1 cellular context compared by ENCODE assay signal in the genomic region with DNA sequence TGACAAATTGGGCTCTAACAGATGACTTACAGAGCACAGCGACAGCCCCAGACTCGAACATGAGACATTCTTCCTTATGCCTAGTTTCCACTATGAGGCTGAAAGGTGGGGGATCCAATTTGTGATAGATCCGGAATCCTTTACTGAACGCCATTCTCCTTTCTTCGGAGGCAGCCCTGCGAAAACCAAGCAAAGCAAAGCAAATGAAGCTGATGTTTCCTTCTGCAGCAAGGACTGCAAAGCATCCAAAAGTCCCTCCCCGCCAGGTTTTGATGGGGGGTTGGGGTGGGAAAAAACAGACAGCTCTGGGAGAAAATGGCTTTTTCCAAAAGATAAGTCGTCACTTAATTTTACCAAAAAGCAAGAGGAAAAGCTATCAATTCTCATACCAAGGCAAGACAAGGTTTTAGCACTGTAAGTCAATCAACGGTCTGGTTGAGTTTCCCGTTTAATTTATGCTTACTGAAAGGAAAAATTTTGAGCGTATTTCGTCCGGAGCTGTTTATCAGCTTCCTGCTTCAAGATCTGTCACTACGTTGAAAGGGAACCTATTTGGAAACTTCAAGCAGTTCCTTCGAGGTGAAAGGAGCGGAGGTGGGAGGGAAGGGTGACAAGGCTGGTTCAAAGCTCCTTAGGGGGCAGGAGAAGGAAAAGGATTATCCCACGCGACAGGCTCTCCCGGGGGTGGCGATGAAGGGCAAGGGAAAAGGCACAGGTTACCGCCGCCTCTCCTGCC.
TF ChIP-seq lines count a peak whose summit lies in the region.

No MANE protein-coding gene starts in this region.

TF ChIP-seq in H1, 55 proteins besides CTCF, POLR2A, EP300 and RAD21:
- TF ChIP-seq POLR2AphosphoS5 (IDR thresholded peaks at IDR 0.05; ENCODE audit: low read depth, low read length): no peak
- TF ChIP-seq SIX5 (IDR thresholded peaks at IDR 0.05; ENCODE audit: low read depth, low read length): no peak
- TF ChIP-seq, protein P1, sequence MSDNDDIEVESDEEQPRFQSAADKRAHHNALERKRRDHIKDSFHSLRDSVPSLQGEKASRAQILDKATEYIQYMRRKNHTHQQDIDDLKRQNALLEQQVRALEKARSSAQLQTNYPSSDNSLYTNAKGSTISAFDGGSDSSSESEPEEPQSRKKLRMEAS (IDR thresholded peaks at IDR 0.05): no peak
- peak in 1 of 2 experiments; percentile 21; a peak in 1 of 4 replicates for TF ChIP-seq HDAC2 (IDR thresholded peaks at IDR 0.05; ENCODE audit: borderline replicate concordance in 1 of 2, low read depth in 2 of 2, low read length in 2 of 2)
- peak; percentile 41 for TF ChIP-seq SAP30 (IDR thresholded peaks at IDR 0.05; ENCODE audit: insufficient read depth, insufficient replicate concordance, low read length)
- TF ChIP-seq, protein P2, sequence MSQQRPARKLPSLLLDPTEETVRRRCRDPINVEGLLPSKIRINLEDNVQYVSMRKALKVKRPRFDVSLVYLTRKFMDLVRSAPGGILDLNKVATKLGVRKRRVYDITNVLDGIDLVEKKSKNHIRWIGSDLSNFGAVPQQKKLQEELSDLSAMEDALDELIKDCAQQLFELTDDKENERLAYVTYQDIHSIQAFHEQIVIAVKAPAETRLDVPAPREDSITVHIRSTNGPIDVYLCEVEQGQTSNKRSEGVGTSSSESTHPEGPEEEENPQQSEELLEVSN (IDR thresholded peaks at IDR 0.05): no peak
- no peak for TF ChIP-seq SP1 (IDR thresholded peaks at IDR 0.05; ENCODE audit: low read depth, low read length)
- no peak for TF ChIP-seq CBX5 (IDR thresholded peaks at IDR 0.05; ENCODE audit: low read depth, low read length)
